ENCODE assay signal across 8 cellular contexts in the genomic region with DNA sequence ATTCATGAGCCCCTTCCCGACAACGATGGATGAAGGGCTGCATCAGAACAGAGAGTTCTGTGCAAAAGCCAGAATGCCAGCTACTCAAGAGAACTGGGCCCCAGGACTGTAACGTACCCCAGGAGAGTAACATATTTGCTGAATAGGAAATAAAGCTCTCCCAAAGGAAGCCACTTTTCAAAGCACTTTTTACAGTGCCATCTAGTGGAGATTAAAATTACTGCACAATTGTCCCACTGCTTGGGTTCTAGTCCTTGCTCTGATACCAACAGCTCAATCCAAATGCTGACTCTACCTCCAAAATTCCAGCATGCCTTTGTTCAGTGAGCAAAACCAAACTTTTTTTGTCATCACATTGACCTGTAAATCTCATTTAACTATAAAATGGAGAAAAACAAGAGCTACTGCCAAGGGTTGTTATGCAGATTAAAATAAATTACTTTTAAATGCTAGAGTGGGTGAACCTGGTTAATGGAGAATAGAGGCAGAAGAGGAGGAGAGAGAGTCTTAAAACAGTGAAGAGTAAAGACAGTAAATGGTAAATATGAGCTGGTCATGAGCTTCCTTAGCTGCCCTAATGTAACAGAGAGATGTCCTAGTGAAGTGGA.
DNase-seq lines count a peak whose midpoint lies in the region; ATAC-seq and TF ChIP-seq lines count a peak whose summit lies in the region.

No MANE protein-coding gene starts in this region.

- intact Hi-C loops in upper lobe of right lung (cut with DNase I), result no loop called here

- TF ChIP-seq CTCF in LNCAP (IDR thresholded peaks at IDR 0.05) (peak; percentile 83), VCaP (conservative IDR thresholded peaks at IDR 0.05) (peak; percentile 79), upper lobe of right lung (IDR thresholded peaks at IDR 0.05) (peak; percentile 77)

- H3K4me3 ChIP-seq in upper lobe of right lung, result no peak overlapping the region

- H3K27ac ChIP-seq in VCaP (no peak overlapping the region), upper lobe of right lung (no peak overlapping the region)

- H3K27me3 ChIP-seq in upper lobe of right lung, result no peaks in the 10 kb centered on the region

- H3K9me3 ChIP-seq in upper lobe of right lung, result no peaks in the 10 kb centered on the region

- peak; percentile 8 for DNase-seq in NCI-H146 treated with DMSO at 0.1 percent for 48 hours (lab: John Stamatoyannopoulos, UW; ENCODE audit: unreplicated experiment)
- no peak for DNase-seq in NCI-H146 (lab: John Stamatoyannopoulos, UW)
- peak; percentile 58 for DNase-seq in iPS-NIHi11 (ENCODE audit: low spot score)
- no peak for DNase-seq in upper lobe of right lung
- DNase-seq in activated CD4-positive, alpha-beta T cell treated with anti-CD3 and anti-CD28 coated beads, Interleukin-2, amount 50 U/mL, for 4 hours, result no peak

- ATAC-seq in GM21447 (IDR thresholded peaks at IDR 0.05; ENCODE audit: unreplicated experiment), result peak; percentile 69
- peak; percentile 68 for ATAC-seq in upper lobe of right lung

- H3K36me3 ChIP-seq in upper lobe of right lung, result no peaks in the 10 kb centered on the region

- no peaks in the 10 kb centered on the region for H3K4me1 ChIP-seq in upper lobe of right lung

Comparison
In these comparisons a context has a peak if more than half of its experiments do, and no peak if none do; other contexts are left out.
1. DNase-seq: peak in NCI-H146 treated with DMSO at 0.1 percent for 48 hours (single experiment) and iPS-NIHi11 (single experiment); none in NCI-H146 (single experiment), upper lobe of right lung (single experiment) and activated CD4-positive, alpha-beta T cell treated with anti-CD3 and anti-CD28 coated beads, Interleukin-2, amount 50 U/mL, for 4 hours (0 of 2).
2. Peak in every context shown above with its lines, with median percentiles within 50 percentile points of each other: CTCF ChIP-seq.